ENCODE assay signal across 11 cellular contexts in genomic region chr10:17512341-17513001, GRCh38. TPM values are rescaled to one million over a fixed set of nuclear protein-coding genes. Genes with fewer than 3 reads are reported as not detected.
DNase-seq lines count a peak whose midpoint lies in the region; ATAC-seq and TF ChIP-seq lines count a peak whose summit lies in the region.
"Had no signal": no experiment of that assay in that cellular context is flagged by ENCODE, and none has a peak within 500 bp of the region (broad histone marks: within the 10 kb centered on the region; RNA-seq: fewer than 3 reads in every experiment).

No MANE protein-coding gene starts in this region.

- no peak for ATAC-seq in activated CD8-positive, alpha-beta memory T cell treated with anti-CD3 and anti-CD28 coated beads, Interleukin-2, amount 10 ng/mL, durations not matched to agents 7 days and 5 days
- peak; percentile 74 for ATAC-seq in activated T-helper 17 cell treated with anti-CD3 and anti-CD28 coated beads, Interleukin-2, amount 50 U/mL, for 72 hours (replicated peaks)
- peak; percentile 89 to 97 for ATAC-seq in right cardiac atrium

- H3K36me3 ChIP-seq in testis (ENCODE audit: low read depth, missing control alignments), result no peaks in the 10 kb centered on the region
- H3K36me3 ChIP-seq: SJCRH30 had no signal

- no peak for DNase-seq in activated CD8-positive, alpha-beta memory T cell treated with anti-CD3 and anti-CD28 coated beads, Interleukin-2, amount 10 ng/mL, durations not matched to agents 7 days and 5 days
- DNase-seq in activated CD8-positive, alpha-beta memory T cell treated with anti-CD3 and anti-CD28 coated beads, Interleukin-2, amount 50 U/mL, for 4 hours, result no peak
- DNase-seq in right cardiac atrium (peak in 2 of 3 donors; percentile 60 to 67), testis (peak; percentile 46), NCI-H345 (lab: John Stamatoyannopoulos, UW) (no peak), D341Med (ENCODE audit: low spot score) (no peak)
- no peak for DNase-seq in central memory CD4-positive, alpha-beta T cell
- DNase-seq: AML-193; effector memory CD4-positive, alpha-beta T cell had no signal

- H3K27ac Mint-ChIP-seq in activated CD8-positive, alpha-beta memory T cell treated with anti-CD3 and anti-CD28 coated beads, Interleukin-2, amount 10 ng/mL, durations not matched to agents 7 days and 5 days, result peak overlapping the region; percentile 42
- H3K27ac Mint-ChIP-seq in activated T-helper 17 cell treated with anti-CD3 and anti-CD28 coated beads, Interleukin-2, amount 50 U/mL, for 72 hours, result peak overlapping the region; percentile 86

- H3K4me3 Mint-ChIP-seq in activated CD8-positive, alpha-beta memory T cell treated with anti-CD3 and anti-CD28 coated beads, Interleukin-2, amount 10 ng/mL, durations not matched to agents 7 days and 5 days, result no peak overlapping the region
- H3K4me3 Mint-ChIP-seq in activated T-helper 17 cell treated with anti-CD3 and anti-CD28 coated beads, Interleukin-2, amount 50 U/mL, for 72 hours, result peak overlapping the region; percentile 64

- H3K27me3 Mint-ChIP-seq in activated CD8-positive, alpha-beta memory T cell treated with anti-CD3 and anti-CD28 coated beads, Interleukin-2, amount 10 ng/mL, durations not matched to agents 7 days and 5 days, result peaks cover 2% of the 10 kb centered on the region
- no peaks in the 10 kb centered on the region for H3K27me3 Mint-ChIP-seq in activated T-helper 17 cell treated with anti-CD3 and anti-CD28 coated beads, Interleukin-2, amount 50 U/mL, for 72 hours

- H3K36me3 Mint-ChIP-seq in activated CD8-positive, alpha-beta memory T cell treated with anti-CD3 and anti-CD28 coated beads, Interleukin-2, amount 10 ng/mL, durations not matched to agents 7 days and 5 days, result peaks cover 3% of the 10 kb centered on the region
- H3K36me3 Mint-ChIP-seq in activated T-helper 17 cell treated with anti-CD3 and anti-CD28 coated beads, Interleukin-2, amount 50 U/mL, for 72 hours (ENCODE audit: low read depth), result no peaks in the 10 kb centered on the region

- no peak for TF ChIP-seq CTCF in testis (IDR thresholded peaks at IDR 0.05)

- CTCF ChIA-PET in activated CD8-positive, alpha-beta memory T cell treated with anti-CD3 and anti-CD28 coated beads, Interleukin-2, amount 10 ng/mL, durations not matched to agents 7 days and 5 days (lab: Charles Lee), result no interaction called here

- no peak for TF ChIP-seq POLR2A in testis (IDR thresholded peaks at IDR 0.05)

- H3K9me3 ChIP-seq in right cardiac atrium (ENCODE audit: control insufficient read depth, low read length) (no peaks in the 10 kb centered on the region), testis (no peaks in the 10 kb centered on the region)
- H3K9me3 ChIP-seq: SJCRH30 had no signal

- H3K4me3 ChIP-seq in right cardiac atrium (ENCODE audit: low read length) (no peak overlapping the region), testis (no peak overlapping the region)
- H3K4me3 ChIP-seq: SJCRH30 had no signal

- WGBS in right cardiac atrium, result 61% methylated on average over 5 of the region's 5 CpGs
- WGBS in testis, 2 donors, result 65 to 75% methylated on average over 5 of the region's 5 CpGs

- peak overlapping the region; percentile 48 for H3K27ac ChIP-seq in right cardiac atrium (ENCODE audit: low read length)
- no peak overlapping the region for H3K27ac ChIP-seq in testis
- H3K27ac ChIP-seq: SJCRH30 had no signal

- intact Hi-C loops in right cardiac atrium (cut with DNase I), result no loop called here
- intact Hi-C loops in testis (cut with DNase I; ENCODE audit: low total_unique reads), result no loop called here

- peaks cover 45% of the 10 kb centered on the region for H3K4me1 Mint-ChIP-seq in activated CD8-positive, alpha-beta memory T cell treated with anti-CD3 and anti-CD28 coated beads, Interleukin-2, amount 10 ng/mL, durations not matched to agents 7 days and 5 days
- H3K4me1 Mint-ChIP-seq in activated T-helper 17 cell treated with anti-CD3 and anti-CD28 coated beads, Interleukin-2, amount 50 U/mL, for 72 hours, result peaks cover 16% of the 10 kb centered on the region

- peaks cover 2% of the 10 kb centered on the region for H3K4me1 ChIP-seq in right cardiac atrium (ENCODE audit: control insufficient read depth, insufficient read depth, low read length)
- no peaks in the 10 kb centered on the region for H3K4me1 ChIP-seq in testis
- H3K4me1 ChIP-seq: SJCRH30 had no signal

- H3K9me3 Mint-ChIP-seq in activated CD8-positive, alpha-beta memory T cell treated with anti-CD3 and anti-CD28 coated beads, Interleukin-2, amount 10 ng/mL, durations not matched to agents 7 days and 5 days (ENCODE audit: low read depth), result peaks cover 2% of the 10 kb centered on the region
- peaks cover 7% of the 10 kb centered on the region for H3K9me3 Mint-ChIP-seq in activated T-helper 17 cell treated with anti-CD3 and anti-CD28 coated beads, Interleukin-2, amount 50 U/mL, for 72 hours

- H3K27me3 ChIP-seq in right cardiac atrium (ENCODE audit: control insufficient read depth, insufficient read depth) (no peaks in the 10 kb centered on the region), testis (no peaks in the 10 kb centered on the region)
- H3K27me3 ChIP-seq: SJCRH30 had no signal

RNA-seq across cellular contexts. Expression of gene ST8SIA6, which starts 58.1 kb away (rescaled TPM):
- not detected for total RNA-seq in activated CD8-positive, alpha-beta memory T cell treated with anti-CD3 and anti-CD28 coated beads, Interleukin-2, amount 10 ng/mL, durations not matched to agents 7 days and 5 days
- under 1 TPM in 1 of 2 donors, not detected in 1; 0.84 TPM for total RNA-seq in activated T-helper 17 cell treated with anti-CD3 and anti-CD28 coated beads, Interleukin-2, amount 50 U/mL, for 72 hours
- 10 to 100 TPM in 3 of 4 donors, 1 to 10 TPM in 1; 9.2 to 20.0 (median 15.0) TPM for total RNA-seq in right cardiac atrium
- polyA plus RNA-seq in right cardiac atrium, result 1.7 TPM
- total RNA-seq in testis, result 1 to 10 TPM in 1 of 2 donors, under 1 TPM in 1; 0.87 to 1.6 TPM
- 0.84 TPM for polyA plus RNA-seq in testis (ENCODE audit: insufficient read depth, low read depth, low replicate concordance)
- total RNA-seq: SJCRH30 had no signal

Comparison
In these comparisons a context has a peak if more than half of its experiments do, and no peak if none do; other contexts are left out.
1. DNase-seq: peak in right cardiac atrium (2 of 3) and testis (single experiment); none in activated CD8-positive, alpha-beta memory T cell treated with anti-CD3 and anti-CD28 coated beads, Interleukin-2, amount 10 ng/mL, durations not matched to agents 7 days and 5 days (single experiment), activated CD8-positive, alpha-beta memory T cell treated with anti-CD3 and anti-CD28 coated beads, Interleukin-2, amount 50 U/mL, for 4 hours (single experiment), NCI-H345 (single experiment), D341Med (single experiment) and central memory CD4-positive, alpha-beta T cell (single experiment).